In genomic region chr14:58077621-58078020, GRCh38 we compare ENCODE assay signal across 19 cellular contexts.
A peak's percentile ranks its signal among the peaks of the same experiment; 100 is the strongest.
DNase-seq lines count a peak whose midpoint lies in the region; ATAC-seq and TF ChIP-seq lines count a peak whose summit lies in the region.
"Had no signal": no experiment of that assay in that cellular context is flagged by ENCODE, and none has a peak within 500 bp of the region (broad histone marks: within the 10 kb centered on the region; RNA-seq: fewer than 3 reads in every experiment).

No MANE protein-coding gene starts in this region.

- H3K4me1 ChIP-seq in cardiac muscle cell (ENCODE audit: low read depth), result no peaks in the 10 kb centered on the region

- H3K4me3 ChIP-seq in cardiac muscle cell, result no peak overlapping the region
- H3K4me3 ChIP-seq: adrenal gland, heart right ventricle, PC-9 had no signal

- no peak for ATAC-seq in Right ventricle myocardium inferior
- ATAC-seq in GM21737 (IDR thresholded peaks at IDR 0.05; ENCODE audit: unreplicated experiment), result no peak
- ATAC-seq in GM18519 (IDR thresholded peaks at IDR 0.05; ENCODE audit: low FRiP score, unreplicated experiment), result no peak
- ATAC-seq: activated CD4-positive, alpha-beta T cell treated with anti-CD3 and anti-CD28 coated beads for 36 hours had no signal

- TF ChIP-seq CTCF in cardiac muscle cell (IDR thresholded peaks at IDR 0.05; ENCODE audit: low read depth, low read length), result no peak

- H3K27me3 ChIP-seq in cardiac muscle cell, result no peaks in the 10 kb centered on the region
- H3K27me3 ChIP-seq: adrenal gland, heart right ventricle had no signal

- H3K36me3 ChIP-seq in cardiac muscle cell, result peaks cover 3% of the 10 kb centered on the region
- H3K36me3 ChIP-seq: adrenal gland, heart right ventricle had no signal

- H3K9me3 ChIP-seq in cardiac muscle cell (ENCODE audit: low read depth), result no peaks in the 10 kb centered on the region
- H3K9me3 ChIP-seq: adrenal gland, heart right ventricle had no signal

- DNase-seq in cardiac muscle cell (ENCODE audit: low read depth in 1 of 2, low spot score in 1 of 2), result peak in 1 of 2 donors; percentile 30
- DNase-seq in Right ventricle myocardium inferior (ENCODE audit: missing footprints), result no peak
- peak; percentile 76 for DNase-seq in astrocyte of the hippocampus (ENCODE audit: low read depth, low spot score)
- DNase-seq in iris pigment epithelial cell (ENCODE audit: low read depth), result peak; percentile 35
- DNase-seq in NCI-H1694 (lab: John Stamatoyannopoulos, UW), result no peak
- no peak for DNase-seq in NCI-H187 treated with DMSO at 0.1 percent for 48 hours (lab: John Stamatoyannopoulos, UW)
- DNase-seq: activated CD4-positive, alpha-beta T cell treated with anti-CD3 and anti-CD28 coated beads for 36 hours; Calu3; effector memory CD4-positive, alpha-beta T cell; heart right ventricle; NCI-H1417; NCI-H510A treated with DMSO at 0.1 percent for 48 hours; PC-9; small intestine; substantia nigra had no signal

- H3K27ac ChIP-seq in cardiac muscle cell, result peak overlapping the region; percentile 17
- H3K27ac ChIP-seq: 22Rv1, adrenal gland, PC-9 had no signal

- intact Hi-C loops in Right ventricle myocardium inferior (cut with DNase I), result no loop called here

Comparison
In these comparisons a context has a peak if more than half of its experiments do, and no peak if none do; other contexts are left out.
1. DNase-seq: peak in astrocyte of the hippocampus (single experiment) and iris pigment epithelial cell (single experiment); none in Right ventricle myocardium inferior (single experiment), NCI-H1694 (single experiment) and NCI-H187 treated with DMSO at 0.1 percent for 48 hours (single experiment).